ENCODE assay signal across 35 cellular contexts in genomic region chr21:35346697-35347096, GRCh38.
"Had no signal": no experiment of that assay in that cellular context is flagged by ENCODE, and none has a peak within 500 bp of the region (broad histone marks: within the 10 kb centered on the region; RNA-seq: fewer than 3 reads in every experiment).

No MANE protein-coding gene starts in this region.

- H3K4me3 Mint-ChIP-seq: activated B cell treated with CpG ODN at 0.5 μM for 24 hours; activated CD8-positive, alpha-beta T cell treated with anti-CD3 and anti-CD28 coated beads for 36 hours; activated naive CD4-positive, alpha-beta T cell treated with anti-CD3 and anti-CD28 coated beads, Interleukin-2, amount 10 ng/mL, durations not matched to agents 7 days and 5 days; activated naive CD8-positive, alpha-beta T cell; activated naive CD8-positive, alpha-beta T cell treated with anti-CD3 and anti-CD28 coated beads, Interleukin-2, amount 50 U/mL, for 24 hours; activated T-cell treated with anti-CD3 and anti-CD28 coated beads, Interleukin-2, amount 50 U/mL, for 72 hours; brain; T-helper 1 cell treated with Interleukin-12 subunit alpha and Interleukin-12 subunit beta and Interleukin-4 antibody, amounts not matched to agents 30 μg/mL and 1 μg/mL, for 36 hours; T-helper 2 cell treated with Interferon-gamma antibody and Interleukin-4, amounts not matched to agents 5 μg/mL and 100 μg/mL, for 36 hours had no signal

- H3K4me1 Mint-ChIP-seq: brain had no signal

- H3K27ac ChIP-seq: KMS-11, Peyer's patch, SJSA1, VCaP had no signal

- H3K27me3 ChIP-seq: Peyer's patch, SJSA1 had no signal

- H3K27me3 Mint-ChIP-seq: activated B cell treated with CpG ODN at 0.5 μM for 24 hours; activated naive CD8-positive, alpha-beta T cell; brain had no signal

- H3K9me3 Mint-ChIP-seq: activated B cell treated with CpG ODN at 0.5 μM for 24 hours; activated CD8-positive, alpha-beta T cell treated with anti-CD3 and anti-CD28 coated beads for 36 hours; T-helper 1 cell treated with Interleukin-12 subunit alpha and Interleukin-12 subunit beta and Interleukin-4 antibody, amounts not matched to agents 30 μg/mL and 1 μg/mL, for 36 hours; T-helper 2 cell treated with Interferon-gamma antibody and Interleukin-4, amounts not matched to agents 5 μg/mL and 100 μg/mL, for 36 hours had no signal

- H3K9me3 ChIP-seq: Peyer's patch, SJSA1, SK-N-SH had no signal

- DNase-seq: activated B cell treated with CpG ODN at 0.5 μM for 24 hours; activated CD4-positive, alpha-beta T cell treated with anti-CD3 and anti-CD28 coated beads for 4 hours; activated CD4-positive, alpha-beta T cell treated with anti-CD3 and anti-CD28 coated beads, Interleukin-2, amount 50 U/mL, for 4 hours; activated CD4-positive, CD25-positive, alpha-beta regulatory T cell treated with anti-CD3 and anti-CD28 coated beads, Interleukin-2, amount 50 U/mL, for 72 hours; activated CD8-positive, alpha-beta T cell treated with anti-CD3 and anti-CD28 coated beads for 36 hours; activated effector memory CD4-positive, alpha-beta T cell treated with Interleukin-2 at 50 U/mL for 16 hours; activated naive CD4-positive, alpha-beta T cell treated with anti-CD3 and anti-CD28 coated beads, Interleukin-2, amount 10 ng/mL, durations not matched to agents 7 days and 5 days; activated naive CD8-positive, alpha-beta T cell treated with anti-CD3 and anti-CD28 coated beads, Interleukin-2, amount 50 U/mL, for 24 hours; activated T-cell treated with anti-CD3 and anti-CD28 coated beads, Interleukin-2, amount 50 U/mL, for 1 hour; activated T-cell treated with anti-CD3 and anti-CD28 coated beads, Interleukin-2, amount 50 U/mL, for 72 hours; anterior cingulate cortex; caudate nucleus; cerebellar nuclear complex; MM.1S; MV-4-11; NCI-H1092; NCI-H1436 treated with DMSO at 0.1 percent for 48 hours; NCI-H1694 treated with DMSO at 0.1 percent for 48 hours; NCI-H2029; NCI-H510A; NCI-H526; NCI-H748 treated with DMSO at 0.1 percent for 48 hours; NK-92 treated with Interleukin-12 subunit alpha and Interleukin-12 subunit beta, amount 100 ng/mL, for 24 hours; PC-3; Peyer's patch; RPMI8226; SHP77 treated with DMSO at 0.1 percent for 48 hours; SK-N-SH had no signal

- H3K36me3 ChIP-seq: Peyer's patch, SJSA1 had no signal

- H3K4me1 ChIP-seq: Peyer's patch had no signal

- H3K27ac Mint-ChIP-seq: activated B cell treated with CpG ODN at 0.5 μM for 24 hours; activated CD8-positive, alpha-beta T cell treated with anti-CD3 and anti-CD28 coated beads for 36 hours; activated naive CD4-positive, alpha-beta T cell treated with anti-CD3 and anti-CD28 coated beads, Interleukin-2, amount 10 ng/mL, durations not matched to agents 7 days and 5 days; activated naive CD8-positive, alpha-beta T cell; activated T-cell treated with anti-CD3 and anti-CD28 coated beads, Interleukin-2, amount 50 U/mL, for 72 hours; brain; T-helper 1 cell treated with Interleukin-12 subunit alpha and Interleukin-12 subunit beta and Interleukin-4 antibody, amounts not matched to agents 30 μg/mL and 1 μg/mL, for 36 hours had no signal

- H3K4me3 ChIP-seq: Peyer's patch, SJSA1 had no signal

- H3K36me3 Mint-ChIP-seq: activated naive CD4-positive, alpha-beta T cell treated with anti-CD3 and anti-CD28 coated beads, Interleukin-2, amount 10 ng/mL, durations not matched to agents 7 days and 5 days; activated naive CD8-positive, alpha-beta T cell; brain had no signal
